In the genomic region with DNA sequence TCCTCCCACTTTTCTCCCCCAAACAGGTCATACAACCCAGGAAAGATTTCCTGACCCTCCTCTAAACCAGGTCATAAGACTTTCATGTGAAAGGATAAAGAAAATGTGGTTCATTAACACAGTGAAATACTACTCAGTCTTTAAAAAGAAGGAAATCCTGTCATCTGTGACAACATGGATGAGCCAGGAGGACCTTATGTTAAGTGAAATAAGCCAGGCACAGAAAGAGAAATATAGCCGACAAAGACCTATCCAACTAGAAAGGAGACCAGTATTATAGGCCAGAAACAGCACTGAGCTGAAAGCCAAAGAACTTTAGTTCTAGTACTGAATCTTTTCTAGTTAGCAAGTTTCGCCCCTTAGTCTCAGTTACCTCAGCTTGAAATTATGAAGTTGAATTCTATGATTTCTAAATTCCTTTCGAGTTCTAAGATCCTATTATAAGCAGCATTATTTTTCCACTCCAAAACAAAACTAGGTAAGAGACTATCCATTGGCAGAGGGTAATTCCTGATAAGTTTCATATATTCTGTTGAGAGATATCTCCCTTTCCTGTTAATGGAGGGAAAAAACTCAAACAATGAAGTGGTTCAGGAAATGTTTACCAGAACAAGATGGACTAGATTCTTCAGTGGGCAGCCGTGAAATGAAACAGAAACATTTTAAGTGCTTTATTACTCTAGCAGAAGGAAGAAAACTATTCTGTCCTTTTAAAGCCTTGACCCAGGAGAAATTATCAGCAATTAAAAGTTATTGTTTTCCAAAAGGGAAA, we compare ENCODE assay signal across 23 cellular contexts. TPM values are rescaled to one million over a fixed set of nuclear protein-coding genes. Genes with fewer than 3 reads are reported as not detected.
DNase-seq lines count a peak whose midpoint lies in the region; ATAC-seq and TF ChIP-seq lines count a peak whose summit lies in the region.
"Had no signal": no experiment of that assay in that cellular context is flagged by ENCODE, and none has a peak within 500 bp of the region (broad histone marks: within the 10 kb centered on the region; RNA-seq: fewer than 3 reads in every experiment).

No MANE protein-coding gene starts in this region.

- no peak for TF ChIP-seq POLR2A in adrenal gland (IDR thresholded peaks at IDR 0.05)

- in situ Hi-C loops in GM13976 (cut with MboI; ENCODE audit: low sequenced_read_pairs, unreplicated experiment), result no loop called here

- TF ChIP-seq CTCF in adrenal gland (IDR thresholded peaks at IDR 0.05) (no peak), fibroblast of villous mesenchyme (IDR thresholded peaks at IDR 0.05; ENCODE audit: insufficient read depth, low read depth, low read length) (no peak), GM13976 (IDR thresholded peaks at IDR 0.05; ENCODE audit: borderline replicate concordance, control extremely low read depth, extremely low read depth, insufficient read depth, missing control alignments) (no peak)

- H3K27ac ChIP-seq in adrenal gland (peak overlapping the region in 3 of 5 donors; percentile 2 to 46 (median 43)), mucosa of rectum (ENCODE audit: low read depth in 2 of 2, low read length in 2 of 2) (peak overlapping the region; percentile 7 to 24), stomach smooth muscle (ENCODE audit: low read length) (peak overlapping the region; percentile 6)

- H3K9ac ChIP-seq in mucosa of rectum (ENCODE audit: low read depth in 1 of 2, low read length in 2 of 2) (no peak overlapping the region), stomach smooth muscle (ENCODE audit: low read length in 2 of 2) (no peak overlapping the region)
- H3K9ac ChIP-seq: SK-N-SH had no signal

- no peak overlapping the region for H3K4me3 ChIP-seq in adrenal gland
- no peak overlapping the region for H3K4me3 ChIP-seq in fibroblast of villous mesenchyme (ENCODE audit: low read depth, low read length)
- H3K4me3 ChIP-seq in mucosa of rectum (ENCODE audit: low read length in 2 of 2), result no peak overlapping the region
- no peak overlapping the region for H3K4me3 ChIP-seq in stomach smooth muscle (ENCODE audit: low read length in 2 of 2)
- H3K4me3 ChIP-seq: Peyer's patch had no signal

- no peaks in the 10 kb centered on the region for H3K27me3 ChIP-seq in adrenal gland
- H3K27me3 ChIP-seq in mucosa of rectum (ENCODE audit: control insufficient read depth in 2 of 2, insufficient read depth in 2 of 2, low read length in 2 of 2), result no peaks in the 10 kb centered on the region
- no peaks in the 10 kb centered on the region for H3K27me3 ChIP-seq in stomach smooth muscle (ENCODE audit: control insufficient read depth in 1 of 2, insufficient read depth in 2 of 2, low read length in 2 of 2)
- H3K27me3 ChIP-seq: Peyer's patch had no signal

- whole genome bisulfite sequencing in adrenal gland, 4 donors, result 66 to 74% (median 72%) methylated on average over 4 of the region's 4 CpGs

- H3K9me3 ChIP-seq in adrenal gland (replicated peaks in 1 of 3), result no peaks in the 10 kb centered on the region
- H3K9me3 ChIP-seq in mucosa of rectum (ENCODE audit: control insufficient read depth in 2 of 2, low read length in 2 of 2), result no peaks in the 10 kb centered on the region
- H3K9me3 ChIP-seq in stomach smooth muscle (ENCODE audit: control insufficient read depth in 2 of 2, low read length in 2 of 2), result no peaks in the 10 kb centered on the region
- H3K9me3 ChIP-seq: Peyer's patch, SK-N-SH had no signal

- peaks cover 0 to 9% of the 10 kb centered on the region in 2 donors for H3K4me1 ChIP-seq in adrenal gland (replicated peaks in 1 of 2)
- H3K4me1 ChIP-seq in mucosa of rectum (ENCODE audit: control insufficient read depth in 2 of 2, insufficient read depth in 2 of 2, low read length in 2 of 2), result peaks cover 0 to 10% of the 10 kb centered on the region in 2 donors
- H3K4me1 ChIP-seq in stomach smooth muscle (ENCODE audit: control insufficient read depth, insufficient read depth, low read length), result peaks cover 3% of the 10 kb centered on the region

- intact Hi-C loops in adrenal gland (cut with DNase I), result no loop called here

- no peaks in the 10 kb centered on the region for H3K36me3 ChIP-seq in adrenal gland (replicated peaks in 1 of 2)
- no peaks in the 10 kb centered on the region for H3K36me3 ChIP-seq in mucosa of rectum (ENCODE audit: control insufficient read depth in 2 of 2, insufficient read depth in 2 of 2, low read length in 2 of 2)
- no peaks in the 10 kb centered on the region for H3K36me3 ChIP-seq in stomach smooth muscle (ENCODE audit: control insufficient read depth in 2 of 2, insufficient read depth in 2 of 2, low read length in 2 of 2)
- H3K36me3 ChIP-seq: Peyer's patch had no signal

- DNase-seq in adrenal gland, result no peak
- DNase-seq in fibroblast of villous mesenchyme (ENCODE audit: low read depth), result peak; percentile 19
- no peak for DNase-seq in GM13976 (ENCODE audit: low spot score)
- no peak for DNase-seq in DMS79 treated with DMSO at 0.1 percent for 48 hours (lab: John Stamatoyannopoulos, UW)
- no peak for DNase-seq in stimulated activated CD4-positive, alpha-beta T cell treated with anti-CD3 and anti-CD28 coated beads, Interleukin-15, amount 100 ng/mL, for 24 hours
- DNase-seq: activated CD4-positive, alpha-beta memory T cell treated with anti-CD3 and anti-CD28 coated beads for 36 hours; activated T-cell treated with anti-CD3 and anti-CD28 coated beads for 4 hours; anterior cingulate cortex; CD8-positive, alpha-beta T cell; cerebellar nuclear complex; effector memory CD4-positive, alpha-beta T cell; HCEC 1CT; MM.1S; NCI-H226; NK-92 treated with Interleukin-12 subunit alpha and Interleukin-12 subunit beta, amount 100 ng/mL, for 24 hours; nucleus accumbens; Peyer's patch; SK-N-SH had no signal

- no peak for ATAC-seq in HG03045 (IDR thresholded peaks at IDR 0.05; ENCODE audit: unreplicated experiment)
- ATAC-seq: CD8-positive, alpha-beta T cell; sciatic nerve had no signal

RNA-seq across cellular contexts. Expression of a gene that starts 42.5 kb away (rescaled TPM):
- total RNA-seq in adrenal gland (10 to 100 TPM in 1 of 8 donors, 1 to 10 TPM in 7; 2.4 to 11.9 (median 5.8) TPM), fibroblast of villous mesenchyme (1.3 and 6.5 TPM in 2 replicates)
- 1 to 10 TPM; 1.9 to 3.0 (median 2.5) TPM for polyA plus RNA-seq in adrenal gland
- total RNA-seq: activated CD4-positive, alpha-beta memory T cell treated with anti-CD3 and anti-CD28 coated beads for 36 hours; CD8-positive, alpha-beta T cell had no signal
- polyA plus RNA-seq: IgD-negative memory B cell had no signal
